In the genomic region with DNA sequence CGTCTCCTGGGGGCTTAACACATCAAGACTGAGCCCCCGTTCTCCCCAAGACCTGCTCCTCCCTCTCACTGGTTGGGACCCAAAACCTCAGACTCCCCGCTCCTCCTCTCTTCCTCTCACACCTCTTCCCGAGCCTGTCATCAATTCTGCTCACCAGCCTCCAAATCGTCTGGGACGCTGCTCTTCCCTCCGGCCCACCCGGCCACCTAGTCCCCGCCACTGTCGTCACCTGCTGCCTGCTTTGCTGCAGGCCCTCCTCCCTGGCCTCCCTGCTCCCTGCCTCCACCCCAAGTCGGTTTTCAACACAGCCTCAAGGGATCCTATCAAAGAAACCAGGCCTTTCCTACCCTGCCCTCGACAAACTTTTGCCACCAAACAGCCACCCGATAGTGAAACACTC, we compare ENCODE assay signal across 15 cellular contexts. TPM values are rescaled to one million over a fixed set of nuclear protein-coding genes. Genes with fewer than 3 reads are reported as not detected.
DNase-seq lines count a peak whose midpoint lies in the region; ATAC-seq, FAIRE-seq and TF ChIP-seq lines count a peak whose summit lies in the region.
"Had no signal": no experiment of that assay in that cellular context is flagged by ENCODE, and none has a peak within 500 bp of the region (broad histone marks: within the 10 kb centered on the region; RNA-seq: fewer than 3 reads in every experiment).

No MANE protein-coding gene starts in this region.

- intact Hi-C loops in GM12878 (cut with micrococcal nuclease; ENCODE audit: unreplicated experiment): no loop called here

- H3K79me2 ChIP-seq in KMS-11 (ENCODE audit: insufficient read depth, low read depth): peaks cover 58% of the 10 kb centered on the region
- peaks cover 54% of the 10 kb centered on the region for H3K79me2 ChIP-seq in GM12878 (ENCODE audit: control insufficient read depth, insufficient read depth, low read length)

- 83% methylated on average over 12 of the region's 13 CpGs for WGBS in GM12878 (ENCODE audit: insufficient coverage, insufficient replicate concordance, low lambda C conversion rate, missing lambda C conversion rate)

- H3K36me3 ChIP-seq in KMS-11 (ENCODE audit: insufficient read depth) (no peaks in the 10 kb centered on the region; the same call in 1 of the 2 replicates), GM12878 (ENCODE audit: control insufficient read depth in 2 of 2, insufficient read depth in 2 of 2, low read length in 1 of 2) (peaks cover 5 to 15% of the 10 kb centered on the region in 2 experiments; a peak in 3 of 4 replicates)
- H3K36me3 ChIP-seq: SJCRH30 had no signal

- H3K27ac ChIP-seq in KMS-11 (no peak overlapping the region), GM12878 (ENCODE audit: control insufficient read depth, insufficient read depth) (peak overlapping the region; percentile 97)
- H3K27ac ChIP-seq: SJCRH30 had no signal

- no peak overlapping the region for H2AFZ ChIP-seq in KMS-11 (ENCODE audit: low read depth)
- H2AFZ ChIP-seq in GM12878 (ENCODE audit: control insufficient read depth, low read depth, low read length): no peak overlapping the region

- TF ChIP-seq POLR2A in GM12878 (IDR thresholded peaks at IDR 0.05; ENCODE audit: low read depth, low read length): no peak

- no peak for FAIRE-seq in GM12878 (lab: Jason Lieb, UNC)
- FAIRE-seq: small intestine had no signal

- no peaks in the 10 kb centered on the region for H3K9me3 Mint-ChIP-seq in activated CD8-positive, alpha-beta memory T cell treated with anti-CD3 and anti-CD28 coated beads, Interleukin-2, amount 10 ng/mL, durations not matched to agents 7 days and 5 days (ENCODE audit: low read depth)
- no peaks in the 10 kb centered on the region for H3K9me3 Mint-ChIP-seq in osteocyte (ENCODE audit: unreplicated experiment)

- no peaks in the 10 kb centered on the region for H4K20me1 ChIP-seq in KMS-11 (ENCODE audit: insufficient read depth)
- no peaks in the 10 kb centered on the region; the same call in 1 of the 2 replicates for H4K20me1 ChIP-seq in GM12878 (ENCODE audit: control insufficient read depth, insufficient read depth)

- no peak for DNase-seq in activated CD8-positive, alpha-beta memory T cell treated with anti-CD3 and anti-CD28 coated beads, Interleukin-2, amount 10 ng/mL, durations not matched to agents 7 days and 5 days
- DNase-seq in activated CD8-positive, alpha-beta memory T cell treated with anti-CD3 and anti-CD28 coated beads for 24 hours: no peak
- no peak for DNase-seq in GM12878 (ENCODE audit: low read depth, low spot score)
- no peak for DNase-seq in osteocyte (ENCODE audit: extremely low spot score, unreplicated experiment)
- no peak for DNase-seq in globus pallidus (ENCODE audit: low spot score)
- DNase-seq in SHP77 (lab: John Stamatoyannopoulos, UW): no peak
- DNase-seq: activated CD4-positive, CD25-positive, alpha-beta regulatory T cell; GOT3; NCI-H1694; NCI-H774; small intestine; upper lobe of right lung had no signal

- no peaks in the 10 kb centered on the region for H3K27me3 Mint-ChIP-seq in activated CD8-positive, alpha-beta memory T cell treated with anti-CD3 and anti-CD28 coated beads, Interleukin-2, amount 10 ng/mL, durations not matched to agents 7 days and 5 days
- no peaks in the 10 kb centered on the region for H3K27me3 Mint-ChIP-seq in osteocyte (ENCODE audit: unreplicated experiment)

- no peak for ATAC-seq in activated CD8-positive, alpha-beta memory T cell treated with anti-CD3 and anti-CD28 coated beads, Interleukin-2, amount 10 ng/mL, durations not matched to agents 7 days and 5 days
- ATAC-seq in GM12878 (no peak), HG02571 (IDR thresholded peaks at IDR 0.05; ENCODE audit: unreplicated experiment) (no peak)
- ATAC-seq: upper lobe of right lung had no signal

- RAD21 ChIA-PET in GM12878 (lab: Charles Lee; ENCODE audit: unreplicated experiment): interaction anchor here (0.9 kb wide), 1 partner anchor 11 kb away, joined by 3 read pairs; no protein-coding TSS in a partner anchor

- SMC1A ChIA-PET in GM12878 (lab: Charles Lee; ENCODE audit: uncharacterized antibody, unreplicated experiment): interaction anchor here (1.1 to 2.7 kb wide), 2 partner anchors 10 to 59 kb away, joined by 3 to 8 read pairs; no protein-coding TSS in a partner anchor

- H3K4me2 ChIP-seq in KMS-11 (peak overlapping the region; percentile 84; the same call in 1 of the 2 replicates), GM12878 (ENCODE audit: control insufficient read depth, insufficient read depth) (peak overlapping the region; percentile 100)

- TF ChIP-seq CTCF in KMS-11 (conservative IDR thresholded peaks at IDR 0.05; ENCODE audit: low read depth, low read length) (no peak), GM12878 (IDR thresholded peaks at IDR 0.05 in 2 of 3, conservative IDR thresholded peaks at IDR 0.05 in 1 of 3; ENCODE audit: control insufficient read depth in 2 of 3, extremely low read depth in 1 of 3, insufficient read depth in 1 of 3, low read depth in 3 of 3, low read length in 3 of 3) (no peak), osteocyte (IDR thresholded peaks at IDR 0.05) (no peak)

- H3K9me3 ChIP-seq in GM12878 (replicated peaks; ENCODE audit: control insufficient read depth, insufficient read depth, low read length): no peaks in the 10 kb centered on the region
- H3K9me3 ChIP-seq: SJCRH30, upper lobe of right lung had no signal

- no TSS peak for BruUV-seq in GM12878 (replicated peaks; lab: Mats Ljungman, UMichigan)

- H3K4me1 ChIP-seq in KMS-11 (ENCODE audit: low read depth, poor library complexity, severe bottlenecking) (peaks cover 17% of the 10 kb centered on the region), GM12878 (ENCODE audit: control insufficient read depth, insufficient read depth, low read length) (peaks cover 25% of the 10 kb centered on the region)

- peaks cover 42% of the 10 kb centered on the region for H3K4me1 Mint-ChIP-seq in activated CD8-positive, alpha-beta memory T cell treated with anti-CD3 and anti-CD28 coated beads, Interleukin-2, amount 10 ng/mL, durations not matched to agents 7 days and 5 days
- H3K4me1 Mint-ChIP-seq in osteocyte (ENCODE audit: unreplicated experiment): peaks cover 25% of the 10 kb centered on the region

- H3K27me3 ChIP-seq in KMS-11 (ENCODE audit: insufficient read depth, low read depth) (no peaks in the 10 kb centered on the region), GM12878 (replicated peaks in 1 of 2; ENCODE audit: control insufficient read depth in 2 of 2, insufficient read depth in 2 of 2, low read length in 1 of 2) (no peaks in the 10 kb centered on the region)
- H3K27me3 ChIP-seq: SJCRH30, upper lobe of right lung had no signal

- no peak for TF ChIP-seq EP300 in GM12878 (IDR thresholded peaks at IDR 0.05; ENCODE audit: borderline replicate concordance in 1 of 2, control insufficient read depth in 1 of 2, low read depth in 2 of 2, low read length in 2 of 2)

- peak overlapping the region; percentile 94 for H3K4me3 Mint-ChIP-seq in activated CD8-positive, alpha-beta memory T cell treated with anti-CD3 and anti-CD28 coated beads, Interleukin-2, amount 10 ng/mL, durations not matched to agents 7 days and 5 days
- no peak overlapping the region for H3K4me3 Mint-ChIP-seq in osteocyte (ENCODE audit: unreplicated experiment)

- TF ChIP-seq RAD21 in GM12878 (IDR thresholded peaks at IDR 0.05; ENCODE audit: insufficient read depth, low read depth, low read length): no peak

- CTCF ChIA-PET in activated CD8-positive, alpha-beta memory T cell treated with anti-CD3 and anti-CD28 coated beads, Interleukin-2, amount 10 ng/mL, durations not matched to agents 7 days and 5 days (lab: Charles Lee): interaction anchor here (1.4 to 4.2 kb wide), 3 partner anchors 11 to 84 kb away, joined by 4 to 34 read pairs (median 5); no protein-coding TSS in a partner anchor
- CTCF ChIA-PET in GM12878 (lab: Yijun Ruan, JAX): interaction anchor here (0.6 to 1.7 kb wide), 4 partner anchors 10 to 125 kb away, joined by 3 to 5 read pairs (median 4); a partner anchor contains a TSS

- peak overlapping the region; percentile 88 for H3K27ac Mint-ChIP-seq in activated CD8-positive, alpha-beta memory T cell treated with anti-CD3 and anti-CD28 coated beads, Interleukin-2, amount 10 ng/mL, durations not matched to agents 7 days and 5 days
- peak overlapping the region; percentile 62 for H3K27ac Mint-ChIP-seq in osteocyte (ENCODE audit: unreplicated experiment)

- peaks cover 32% of the 10 kb centered on the region for H3K36me3 Mint-ChIP-seq in activated CD8-positive, alpha-beta memory T cell treated with anti-CD3 and anti-CD28 coated beads, Interleukin-2, amount 10 ng/mL, durations not matched to agents 7 days and 5 days
- H3K36me3 Mint-ChIP-seq in osteocyte (ENCODE audit: unreplicated experiment): no peaks in the 10 kb centered on the region

- H3K9ac ChIP-seq in KMS-11 (no peak overlapping the region), GM12878 (ENCODE audit: control insufficient read depth, insufficient read depth, low read length) (peak overlapping the region; percentile 98; the same call in 1 of the 2 replicates)

- H3K4me3 ChIP-seq in KMS-11 (IDR thresholded peaks at IDR 0.05; ENCODE audit: insufficient read depth, low read depth, low read length) (no peak overlapping the region), GM12878 (peak overlapping the region; percentile 94)

- POLR2A ChIA-PET in GM12878 (lab: Charles Lee): interaction anchor here (0.6 kb wide), 1 partner anchor 1094 kb away, joined by 4 read pairs; no protein-coding TSS in a partner anchor

- in situ Hi-C loops in GM12878 (cut with MboI): no loop called here

RNA-seq across cellular contexts. Expression of a gene that starts 3.1 kb away (rescaled TPM):
- total RNA-seq in activated CD8-positive, alpha-beta memory T cell treated with anti-CD3 and anti-CD28 coated beads, Interleukin-2, amount 10 ng/mL, durations not matched to agents 7 days and 5 days: 100 to 1,000 TPM; 196 to 220 TPM
- total RNA-seq in GM12878 (2013; cell fraction: nucleolus; rRNA removed): 88.8 and 114 TPM in 2 replicates
- total RNA-seq in GM12878 (2014; rRNA removed) (66.5 and 80.0 TPM in 2 replicates), GM12878 (2014; rRNA removed; fragmentation: Illumina TruSeq; extraction: Trizol) (37.0 and 41.4 TPM in 2 replicates), GM12878 (2021) (95.5 and 99.1 TPM in 2 replicates), osteocyte (1.5 and 2.3 TPM in 2 replicates)
- 23.8 TPM for polyA plus RNA-seq in GM12878 (2011; ENCODE audit: low read depth)
- polyA plus RNA-seq in GM12878 (2011; rRNA removed) (28.6 and 57.0 TPM in 2 replicates), GM12878 (2014; fragmentation: Illumina TruSeq; extraction: Trizol) (14.1 and 36.9 TPM in 2 replicates), GM12878 (2014; fragmentation: Nextera tagmentation; extraction: Ambion mirVana) (10 to 100 TPM; 11.5 to 26.1 TPM), GM12878 (2014; rRNA removed) (88.5 and 91.4 TPM in 2 replicates), GM12878 (2016; fragmentation: Nextera tagmentation; extraction: Ambion mirVana) (100 to 1,000 TPM; 100 to 117 TPM)
- 81.4 and 141 TPM in 2 replicates for polyA plus RNA-seq in GM12878 (2011; cell fraction: cytosol; rRNA removed)
- polyA plus RNA-seq in GM12878 (2011; cell fraction: nucleus; rRNA removed): 101 and 143 TPM in 2 replicates
- polyA plus RNA-seq in GM12878 (2012): 50.7 and 51.5 TPM in 2 replicates
- 31.3 and 61.2 TPM in 2 replicates for polyA minus RNA-seq in GM12878 (2011; rRNA and poly(A)+ RNA removed)
- polyA minus RNA-seq in GM12878 (2011; cell fraction: cytosol; rRNA and poly(A)+ RNA removed): 22.2 and 24.5 TPM in 2 replicates
- 21.4 and 35.7 TPM in 2 replicates for polyA minus RNA-seq in GM12878 (2011; cell fraction: nucleus; rRNA and poly(A)+ RNA removed)

RNA-seq across cellular contexts. Expression of a gene that starts 36.2 kb away (rescaled TPM):
- total RNA-seq in activated CD8-positive, alpha-beta memory T cell treated with anti-CD3 and anti-CD28 coated beads, Interleukin-2, amount 10 ng/mL, durations not matched to agents 7 days and 5 days: under 1 TPM in 1 of 2 experiments, not detected in 1; 0.16 TPM
- total RNA-seq in GM12878 (2013; cell fraction: nucleolus; rRNA removed): not detected in 2 replicates
- total RNA-seq in GM12878 (2014; rRNA removed) (not detected in 2 replicates), GM12878 (2014; rRNA removed; fragmentation: Illumina TruSeq; extraction: Trizol) (not detected in 2 replicates), GM12878 (2021) (0.08 and 0.21 TPM in 2 replicates), osteocyte (29.2 and 31.5 TPM in 2 replicates)
- polyA plus RNA-seq in GM12878 (2011; ENCODE audit: low read depth): not detected
- polyA plus RNA-seq in GM12878 (2011; rRNA removed) (0.04 and 0.10 TPM in 2 replicates), GM12878 (2014; fragmentation: Illumina TruSeq; extraction: Trizol) (not detected in 2 replicates), GM12878 (2014; fragmentation: Nextera tagmentation; extraction: Ambion mirVana) (not detected), GM12878 (2014; rRNA removed) (0.10 TPM in 1 of 2 replicates, not detected in the other), GM12878 (2016; fragmentation: Nextera tagmentation; extraction: Ambion mirVana) (not detected)
- 0.10 and 0.16 TPM in 2 replicates for polyA plus RNA-seq in GM12878 (2011; cell fraction: cytosol; rRNA removed)
- 0.48 and 0.61 TPM in 2 replicates for polyA plus RNA-seq in GM12878 (2011; cell fraction: nucleus; rRNA removed)
- not detected in 2 replicates for polyA plus RNA-seq in GM12878 (2012)
- 0.10 TPM in 1 of 2 replicates, not detected in the other for polyA minus RNA-seq in GM12878 (2011; rRNA and poly(A)+ RNA removed)
- polyA minus RNA-seq in GM12878 (2011; cell fraction: cytosol; rRNA and poly(A)+ RNA removed): not detected in 2 replicates
- 0.12 and 0.57 TPM in 2 replicates for polyA minus RNA-seq in GM12878 (2011; cell fraction: nucleus; rRNA and poly(A)+ RNA removed)

RNA-seq across cellular contexts. Expression of a gene that starts 55.8 kb away (rescaled TPM):
- under 1 TPM; 0.07 to 0.50 TPM for total RNA-seq in activated CD8-positive, alpha-beta memory T cell treated with anti-CD3 and anti-CD28 coated beads, Interleukin-2, amount 10 ng/mL, durations not matched to agents 7 days and 5 days
- total RNA-seq in GM12878 (2013; cell fraction: nucleolus; rRNA removed): 0.37 and 0.40 TPM in 2 replicates
- total RNA-seq in GM12878 (2014; rRNA removed) (not detected in 2 replicates), GM12878 (2014; rRNA removed; fragmentation: Illumina TruSeq; extraction: Trizol) (not detected in 2 replicates), GM12878 (2021) (0.03 and 0.05 TPM in 2 replicates), osteocyte (0.97 and 0.99 TPM in 2 replicates)
- 0.04 TPM for polyA plus RNA-seq in GM12878 (2011; ENCODE audit: low read depth)
- polyA plus RNA-seq in GM12878 (2011; rRNA removed) (0.03 TPM in 1 of 2 replicates, not detected in the other), GM12878 (2014; fragmentation: Illumina TruSeq; extraction: Trizol) (not detected in 2 replicates), GM12878 (2014; fragmentation: Nextera tagmentation; extraction: Ambion mirVana) (not detected), GM12878 (2014; rRNA removed) (not detected in 2 replicates), GM12878 (2016; fragmentation: Nextera tagmentation; extraction: Ambion mirVana) (not detected)
- 0.05 and 0.07 TPM in 2 replicates for polyA plus RNA-seq in GM12878 (2011; cell fraction: cytosol; rRNA removed)
- 0.23 and 0.36 TPM in 2 replicates for polyA plus RNA-seq in GM12878 (2011; cell fraction: nucleus; rRNA removed)
- polyA plus RNA-seq in GM12878 (2012): 0.11 TPM in 2 replicates
- 0.10 TPM in 1 of 2 replicates, not detected in the other for polyA minus RNA-seq in GM12878 (2011; rRNA and poly(A)+ RNA removed)
- not detected in 2 replicates for polyA minus RNA-seq in GM12878 (2011; cell fraction: cytosol; rRNA and poly(A)+ RNA removed)
- not detected in 2 replicates for polyA minus RNA-seq in GM12878 (2011; cell fraction: nucleus; rRNA and poly(A)+ RNA removed)

Comparison
In these comparisons a context has a peak if more than half of its experiments do, and no peak if none do; other contexts are left out.
1. RNA of a gene that starts 3.1 kb away (total RNA-seq): 196 to 220 TPM in activated CD8-positive, alpha-beta memory T cell treated with anti-CD3 and anti-CD28 coated beads, Interleukin-2, amount 10 ng/mL, durations not matched to agents 7 days and 5 days and 37.0 to 114 TPM in GM12878; 1.5 to 2.3 TPM in osteocyte; every median in the first group is over 10 times any median in the second.
2. RNA of a gene that starts 36.2 kb away (total RNA-seq): 29.2 to 31.5 TPM in osteocyte; 0.16 TPM in activated CD8-positive, alpha-beta memory T cell treated with anti-CD3 and anti-CD28 coated beads, Interleukin-2, amount 10 ng/mL, durations not matched to agents 7 days and 5 days and 0.08 to 0.21 TPM in GM12878; every median in the first group is over 10 times any median in the second.